Comparison of ENCODE assay signal across 1 cellular context in genomic region chr6:5506149-5506548, GRCh38.
TF ChIP-seq lines count a peak whose summit lies in the region.

No MANE protein-coding gene starts in this region.

TF ChIP-seq in IMR-90, 13 proteins besides CTCF, POLR2A, EP300 and RAD21 (continued from another document):
- no peak for TF ChIP-seq RCOR1 (IDR thresholded peaks at IDR 0.05; ENCODE audit: insufficient replicate concordance, low read length)
